Comparison of ENCODE assay signal across 22 cellular contexts in the genomic region with DNA sequence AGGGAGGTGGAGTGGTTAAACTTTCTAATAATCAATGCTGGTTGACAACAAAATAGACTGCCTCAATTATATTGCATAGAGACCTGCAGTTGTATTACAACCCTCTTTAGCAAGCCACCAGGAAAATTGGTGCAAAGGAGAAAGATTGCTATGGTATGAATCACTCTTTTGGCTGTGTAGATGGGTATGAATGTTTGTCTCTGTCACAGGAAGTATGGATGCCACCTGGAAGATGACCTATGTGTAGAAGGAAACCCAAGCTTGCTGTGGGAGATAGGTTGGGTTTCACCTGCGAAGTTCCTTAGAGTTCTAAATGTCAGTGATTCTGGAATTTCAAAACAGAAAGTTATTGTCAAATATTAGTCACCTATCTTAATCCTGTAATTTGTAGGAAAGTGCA.
DNase-seq lines count a peak whose midpoint lies in the region; FAIRE-seq and TF ChIP-seq lines count a peak whose summit lies in the region.
"Had no signal": no experiment of that assay in that cellular context is flagged by ENCODE, and none has a peak within 500 bp of the region (broad histone marks: within the 10 kb centered on the region; RNA-seq: fewer than 3 reads in every experiment).

No MANE protein-coding gene starts in this region.

- H3K79me2 ChIP-seq in mammary epithelial cell (ENCODE audit: insufficient read depth, low read length) (no peaks in the 10 kb centered on the region), keratinocyte (ENCODE audit: control insufficient read depth, insufficient read depth, low read length) (no peaks in the 10 kb centered on the region)

- TF ChIP-seq CTCF in mammary epithelial cell (conservative IDR thresholded peaks at IDR 0.05 in 1 of 2, IDR thresholded peaks at IDR 0.05 in 1 of 2; ENCODE audit: extremely low read depth in 1 of 2, insufficient read depth in 1 of 2, low read depth in 1 of 2, low read length in 2 of 2) = no peak
- no peak for TF ChIP-seq CTCF in keratinocyte (optimal IDR thresholded peaks at IDR 0.05 in 1 of 3, IDR thresholded peaks at IDR 0.05 in 1 of 3, conservative IDR thresholded peaks at IDR 0.05 in 1 of 3; ENCODE audit: extremely low read depth in 1 of 3, insufficient read depth in 2 of 3, low read length in 3 of 3)

- H3K4me3 ChIP-seq in mammary epithelial cell (replicated peaks in 1 of 3; ENCODE audit: insufficient read depth in 1 of 3, low read depth in 2 of 3, low read length in 3 of 3) (no peak overlapping the region), keratinocyte (ENCODE audit: control insufficient read depth in 2 of 3, extremely low read depth in 1 of 3, insufficient read depth in 2 of 3, low read depth in 1 of 3, low read length in 3 of 3) (no peak overlapping the region)
- H3K4me3 ChIP-seq: adrenal gland, pancreas, thoracic aorta had no signal

- intact Hi-C loops in mammary epithelial cell (cut with micrococcal nuclease) = no loop called here

- H3K9me3 ChIP-seq in mammary epithelial cell (replicated peaks; ENCODE audit: insufficient read depth, low read length) (no peaks in the 10 kb centered on the region), keratinocyte (ENCODE audit: control insufficient read depth, low read depth, low read length) (no peaks in the 10 kb centered on the region)
- H3K9me3 ChIP-seq: adrenal gland, pancreas, thoracic aorta had no signal

- peak; percentile 48 for FAIRE-seq in keratinocyte (lab: Jason Lieb, UNC)
- FAIRE-seq: kidney, pancreas had no signal

- H3K27me3 ChIP-seq in mammary epithelial cell (ENCODE audit: insufficient read depth, low read length) = no peaks in the 10 kb centered on the region
- H3K27me3 ChIP-seq in keratinocyte (ENCODE audit: control insufficient read depth, extremely low read depth, insufficient read depth, low read length) = no peaks in the 10 kb centered on the region
- H3K27me3 ChIP-seq: adrenal gland, pancreas had no signal

- in situ Hi-C loops in mammary epithelial cell (cut with MboI; ENCODE audit: low sequenced_read_pairs in 2 of 2) = no loop called here

- no peaks in the 10 kb centered on the region for H3K9me1 ChIP-seq in keratinocyte (ENCODE audit: control insufficient read depth, extremely low read depth, insufficient read depth, low read length)

- no TSS peak for BruUV-seq in mammary epithelial cell (replicated peaks; lab: Mats Ljungman, UMichigan)

- H2AFZ ChIP-seq in mammary epithelial cell (ENCODE audit: low read depth, low read length) = no peak overlapping the region
- no peak overlapping the region for H2AFZ ChIP-seq in keratinocyte (ENCODE audit: control insufficient read depth, low read length)

- dilution Hi-C loops in mammary epithelial cell (cut with HindIII; ENCODE audit: low sequenced_read_pairs) = no loop called here
- dilution Hi-C loops in keratinocyte (cut with MboI; ENCODE audit: extremely low pct_ligation_motif_present, low sequenced_read_pairs) = no loop called here

- H3K36me3 ChIP-seq in mammary epithelial cell (ENCODE audit: insufficient read depth, low read length) = no peaks in the 10 kb centered on the region
- no peaks in the 10 kb centered on the region for H3K36me3 ChIP-seq in keratinocyte (ENCODE audit: control insufficient read depth in 2 of 2, extremely low read depth in 1 of 2, insufficient read depth in 2 of 2, low read length in 2 of 2)
- H3K36me3 ChIP-seq: adrenal gland, pancreas, thoracic aorta had no signal

- 100% methylated on average over 1 of the region's 1 CpG for WGBS in mammary epithelial cell (ENCODE audit: low coverage, missing lambda C conversion rate)

- H3K9ac ChIP-seq in mammary epithelial cell (ENCODE audit: insufficient read depth, low read length) = no peak overlapping the region
- H3K9ac ChIP-seq in keratinocyte (ENCODE audit: control insufficient read depth, extremely low read depth, insufficient read depth, low read length) = no peak overlapping the region

- CTCF ChIA-PET in mammary epithelial cell (lab: Charles Lee; ENCODE audit: low non-redundant PET) = no interaction called here

- H4K20me1 ChIP-seq in mammary epithelial cell (ENCODE audit: insufficient read depth, low read length) = no peaks in the 10 kb centered on the region
- H4K20me1 ChIP-seq in keratinocyte (ENCODE audit: control insufficient read depth, extremely low read depth, insufficient read depth, low read length) = no peaks in the 10 kb centered on the region

- no peak overlapping the region for H3K4me2 ChIP-seq in mammary epithelial cell (ENCODE audit: insufficient read depth, low read depth, low read length)
- no peak overlapping the region for H3K4me2 ChIP-seq in keratinocyte (ENCODE audit: control insufficient read depth, extremely low read depth, insufficient read depth, low read depth, low read length)

- H3K4me1 ChIP-seq in mammary epithelial cell (ENCODE audit: insufficient read depth, low read length) (peaks cover 8% of the 10 kb centered on the region), keratinocyte (ENCODE audit: control insufficient read depth, extremely low read depth, insufficient read depth, low read length) (peaks cover 8% of the 10 kb centered on the region)
- H3K4me1 ChIP-seq: pancreas had no signal

- peak; percentile 43 for DNase-seq in Daoy (ENCODE audit: low read depth)
- DNase-seq in M059J (ENCODE audit: low read depth) = peak; percentile 53
- DNase-seq in mammary epithelial cell = peak; percentile 21
- no peak for DNase-seq in keratinocyte (ENCODE audit: low read depth, low spot score)
- DNase-seq in NK-92 treated with Interleukin-12 subunit alpha and Interleukin-12 subunit beta, amount 100 ng/mL, for 24 hours (lab: John Stamatoyannopoulos, UW) = no peak
- DNase-seq in T1000 (lab: John Stamatoyannopoulos, UW) = no peak
- DNase-seq in NCI-H82 treated with DMSO at 0.1 percent for 48 hours (lab: John Stamatoyannopoulos, UW; ENCODE audit: unreplicated experiment) = no peak
- no peak for DNase-seq in ecto neural progenitor cell (ENCODE audit: low spot score)
- DNase-seq: activated gamma-delta T cell treated with Interleukin-2 at 50 U/mL for 16 hours; adrenal gland; CD8-positive, alpha-beta memory T cell; central memory CD4-positive, alpha-beta T cell; hippocampal formation; kidney; mesendoderm; naive thymus-derived CD8-positive, alpha-beta T cell; NCI-H2227 treated with DMSO at 0.1 percent for 48 hours; pancreas; Right ventricle myocardium superior; stimulated activated naive B cell treated with anti-CD40 and anti-IgM and Interleukin-4, amounts not matched to agents 10 μg/mL and 1 μg/mL and 100 μg/mL, for 72 hours had no signal

- no peak overlapping the region for H3K27ac ChIP-seq in mammary epithelial cell (ENCODE audit: insufficient read depth, low read depth, low read length)
- H3K27ac ChIP-seq in keratinocyte (ENCODE audit: control insufficient read depth, insufficient read depth, low read length) = no peak overlapping the region
- H3K27ac ChIP-seq: pancreas, thoracic aorta, VCaP had no signal

Comparison
In these comparisons a context has a peak if more than half of its experiments do, and no peak if none do; other contexts are left out.
1. DNase-seq: peak in Daoy (single experiment), M059J (single experiment) and mammary epithelial cell (single experiment); none in keratinocyte (single experiment), NK-92 treated with Interleukin-12 subunit alpha and Interleukin-12 subunit beta, amount 100 ng/mL, for 24 hours (single experiment), T1000 (single experiment), NCI-H82 treated with DMSO at 0.1 percent for 48 hours (single experiment) and ecto neural progenitor cell (single experiment).